8 cellular contexts compared by ENCODE assay signal in genomic region chrX:129980043-129980442, GRCh38. TPM values are rescaled to one million over a fixed set of nuclear protein-coding genes. Genes with fewer than 3 reads are reported as not detected.
A peak's percentile ranks its signal among the peaks of the same experiment; 100 is the strongest.
DNase-seq lines count a peak whose midpoint lies in the region; ATAC-seq and TF ChIP-seq lines count a peak whose summit lies in the region.

No MANE protein-coding gene starts in this region.

- TF ChIP-seq CTCF in GM13976 (IDR thresholded peaks at IDR 0.05; ENCODE audit: borderline replicate concordance, control extremely low read depth, extremely low read depth, insufficient read depth, missing control alignments): no peak
- TF ChIP-seq CTCF in VCaP (conservative IDR thresholded peaks at IDR 0.05): no peak
- no peak for TF ChIP-seq CTCF in gastroesophageal sphincter (IDR thresholded peaks at IDR 0.05)
- no peak for TF ChIP-seq CTCF in gastrocnemius medialis (IDR thresholded peaks at IDR 0.05 in 4 of 5, conservative IDR thresholded peaks at IDR 0.05 in 1 of 5)

- intact Hi-C loops in gastrocnemius medialis (cut with DNase I; ENCODE audit: low total_unique reads): loop anchor here (5.0 kb wide), 3 partner anchors 47 to 187 kb away; partner anchors contain the start of genes AIFM1 and ZDHHC9

- peak overlapping the region in 1 of 2 donors; percentile 90 for H3K4me3 ChIP-seq in gastroesophageal sphincter
- peak overlapping the region in 1 of 4 donors; percentile 65 for H3K4me3 ChIP-seq in gastrocnemius medialis

- DNase-seq in GM13976 (ENCODE audit: low spot score): peak; percentile 62
- no peak for DNase-seq in gastrocnemius medialis
- DNase-seq in NCI-H146 (lab: John Stamatoyannopoulos, UW): no peak
- no peak for DNase-seq in GF-D8 (lab: John Stamatoyannopoulos, UW)
- DNase-seq in hippocampal formation (lab: John Stamatoyannopoulos, UW): no peak

- no peaks in the 10 kb centered on the region for H3K36me3 ChIP-seq in gastroesophageal sphincter
- no peaks in the 10 kb centered on the region for H3K36me3 ChIP-seq in gastrocnemius medialis

- TF ChIP-seq POLR2A in gastroesophageal sphincter (IDR thresholded peaks at IDR 0.05): no peak
- no peak for TF ChIP-seq POLR2A in gastrocnemius medialis (IDR thresholded peaks at IDR 0.05)

- H3K27ac ChIP-seq in VCaP (peak overlapping the region; percentile 47; the same call in 1 of the 2 replicates), gastroesophageal sphincter (peak overlapping the region in 3 of 4 donors; percentile 77 to 88 (median 85)), gastrocnemius medialis (peak overlapping the region in 3 of 4 donors; percentile 71 to 81 (median 76))

- H3K9me3 ChIP-seq in gastroesophageal sphincter: no peaks in the 10 kb centered on the region
- H3K9me3 ChIP-seq in gastrocnemius medialis: no peaks in the 10 kb centered on the region

- H3K4me1 ChIP-seq in gastroesophageal sphincter (peaks cover 0 to 12% (median 0%) of the 10 kb centered on the region in 3 donors), gastrocnemius medialis (peaks cover 0 to 10% of the 10 kb centered on the region in 2 donors)

- in situ Hi-C loops in GM13976 (cut with MboI; ENCODE audit: low sequenced_read_pairs, unreplicated experiment): no loop called here
- in situ Hi-C loops in gastrocnemius medialis (cut with MboI; ENCODE audit: low sequenced_read_pairs in 4 of 4): loop anchor here in 1 of 4 donors (5.0 kb wide), 1 partner anchor 48 kb away; no protein-coding TSS in a partner anchor

- H3K27me3 ChIP-seq in gastroesophageal sphincter (no peaks in the 10 kb centered on the region), gastrocnemius medialis (no peaks in the 10 kb centered on the region)

- ATAC-seq in gastroesophageal sphincter (no peak), gastrocnemius medialis (no peak), GM18511 (IDR thresholded peaks at IDR 0.05; ENCODE audit: unreplicated experiment) (no peak)

- TF ChIP-seq EP300 in gastroesophageal sphincter (IDR thresholded peaks at IDR 0.05): no peak

- no CpG with 5 or more reads among the region's 36 CpGs for WGBS in gastroesophageal sphincter (ENCODE audit: low coverage in 1 of 2), 2 donors

RNA-seq across cellular contexts. Expression of gene BCORL1, which starts 2.4 kb away (rescaled TPM):
- total RNA-seq in gastroesophageal sphincter (10 to 100 TPM in 1 of 4 donors, 1 to 10 TPM in 3; 2.8 to 10.4 (median 6.6) TPM), gastrocnemius medialis (1 to 10 TPM; 1.1 to 3.6 (median 2.4) TPM)
